ENCODE assay signal across 9 cellular contexts in genomic region chr2:23524261-23524706, GRCh38.
DNase-seq lines count a peak whose midpoint lies in the region; ATAC-seq, FAIRE-seq and TF ChIP-seq lines count a peak whose summit lies in the region.
"Had no signal": no experiment of that assay in that cellular context is flagged by ENCODE, and none has a peak within 500 bp of the region (broad histone marks: within the 10 kb centered on the region; RNA-seq: fewer than 3 reads in every experiment).

No MANE protein-coding gene starts in this region.

- H4K20me1 ChIP-seq in H1 (replicated peaks in 1 of 2; ENCODE audit: control insufficient read depth in 1 of 2, insufficient read depth in 2 of 2, low read length in 2 of 2), result no peaks in the 10 kb centered on the region

- no peak overlapping the region for H2BK20ac ChIP-seq in H1 (ENCODE audit: low read length)

- TF ChIP-seq CTCF in H1 (IDR thresholded peaks at IDR 0.05; ENCODE audit: control extremely low read depth in 1 of 3, insufficient read depth in 1 of 3, low read depth in 1 of 3, low read length in 3 of 3), result no peak

- no peak for TF ChIP-seq RAD21 in H1 (IDR thresholded peaks at IDR 0.05 in 1 of 2, conservative IDR thresholded peaks at IDR 0.05 in 1 of 2; ENCODE audit: low read depth in 2 of 2, low read length in 2 of 2)

- H3K4me2 ChIP-seq in H1 (ENCODE audit: insufficient read depth in 1 of 2, low read depth in 2 of 2, low read length in 2 of 2), result no peak overlapping the region

- no peaks in the 10 kb centered on the region for H3K79me2 ChIP-seq in ACC112 (ENCODE audit: control insufficient read depth, insufficient read depth, low read length, unreplicated experiment)
- no peaks in the 10 kb centered on the region for H3K79me2 ChIP-seq in H1 (ENCODE audit: control insufficient read depth in 1 of 2, insufficient read depth in 2 of 2, low read length in 2 of 2)

- H3K4me1 ChIP-seq in ACC112 (ENCODE audit: control insufficient read depth, insufficient read depth, low read length, unreplicated experiment), result peaks cover 25% of the 10 kb centered on the region
- peaks cover 3 to 12% (median 5%) of the 10 kb centered on the region in 4 experiments; a peak in 5 of 7 replicates for H3K4me1 ChIP-seq in H1 (replicated peaks in 1 of 4; ENCODE audit: control insufficient read depth in 3 of 4, insufficient read depth in 4 of 4, low read length in 3 of 4)
- peaks cover 36% of the 10 kb centered on the region for H3K4me1 ChIP-seq in muscle layer of colon (ENCODE audit: insufficient read depth, low read length)

- no peaks in the 10 kb centered on the region for H3K23me2 ChIP-seq in H1 (ENCODE audit: low read depth, low read length)

- peak overlapping the region; percentile 48 for H2AFZ ChIP-seq in ACC112 (ENCODE audit: low read length, unreplicated experiment)
- no peak overlapping the region for H2AFZ ChIP-seq in H1 (ENCODE audit: low read length)

- no peak overlapping the region for H2AK5ac ChIP-seq in H1 (ENCODE audit: low read depth, low read length)

- DNase-seq in NCI-H226 (peak; percentile 77), H1 (ENCODE audit: low read depth in 1 of 2, low spot score in 2 of 2) (no peak), NCI-H82 (lab: John Stamatoyannopoulos, UW) (no peak)
- no peak for DNase-seq in activated naive CD4-positive, alpha-beta T cell treated with Interleukin-2 at 50 U/mL for 16 hours

- H3K56ac ChIP-seq in H1 (replicated peaks; ENCODE audit: insufficient read length, low read depth, low read length), result no peak overlapping the region

- no peak overlapping the region for H2BK5ac ChIP-seq in H1 (ENCODE audit: low read depth, low read length)

- peak overlapping the region; percentile 22; the same call in 1 of the 2 replicates for H3K4me3 ChIP-seq in ACC112 (ENCODE audit: low read depth, low read length)
- no peak overlapping the region for H3K4me3 ChIP-seq in H1 (ENCODE audit: extremely low read depth in 1 of 4, insufficient read depth in 2 of 4, low read depth in 3 of 4, low read length in 4 of 4)
- no peak overlapping the region for H3K4me3 ChIP-seq in muscle layer of colon (ENCODE audit: low read depth in 1 of 2, low read length in 2 of 2)

- H3K23ac ChIP-seq in H1 (ENCODE audit: insufficient read length), result no peak overlapping the region

- 90% methylated on average over 19 of the region's 19 CpGs; no CpG with 5 or more reads in 1 of the 2 experiments for WGBS in H1 (ENCODE audit: extremely low coverage in 1 of 2, insufficient coverage in 1 of 2, insufficient read length in 1 of 2, insufficient replicate concordance in 2 of 2, low coverage in 1 of 2, low lambda C conversion rate in 2 of 2, missing lambda C conversion rate in 1 of 2), 2 experiments

- H3K36me3 ChIP-seq in ACC112 (ENCODE audit: insufficient read depth, low read length) (no peaks in the 10 kb centered on the region), H1 (ENCODE audit: control insufficient read depth in 2 of 4, insufficient read depth in 4 of 4, low read length in 3 of 4) (no peaks in the 10 kb centered on the region), muscle layer of colon (ENCODE audit: insufficient read depth, low read length) (no peaks in the 10 kb centered on the region)

- POLR2A ChIA-PET in H1 (lab: Charles Lee; ENCODE audit: partially characterized antibody), result no interaction called here

- no peak overlapping the region for H4K5ac ChIP-seq in H1 (ENCODE audit: insufficient read length, low read depth, low read length)

- H3K9ac ChIP-seq in H1 (replicated peaks in 1 of 4; ENCODE audit: extremely low read depth in 1 of 4, low read depth in 3 of 4, low read length in 3 of 4), result no peak overlapping the region
- H3K9ac ChIP-seq in muscle layer of colon (ENCODE audit: low read length), result peak overlapping the region; percentile 56

- peak overlapping the region; percentile 17; the same call in 1 of the 2 replicates for H2BK12ac ChIP-seq in H1 (ENCODE audit: low read depth, low read length)

- no peak overlapping the region for H3K4ac ChIP-seq in H1 (replicated peaks; ENCODE audit: insufficient read length, low read depth, low read length)

- H3K9me3 ChIP-seq in H1 (ENCODE audit: insufficient read depth in 2 of 2, low read depth in 1 of 2, low read length in 1 of 2), result no peaks in the 10 kb centered on the region
- H3K9me3 ChIP-seq in muscle layer of colon (ENCODE audit: low read length), result no peaks in the 10 kb centered on the region

- peak overlapping the region; percentile 53 for H3K27ac ChIP-seq in ACC112 (ENCODE audit: low read depth, low read length)
- H3K27ac ChIP-seq in H1 (ENCODE audit: low read depth, low read length), result no peak overlapping the region
- H3K27ac ChIP-seq in muscle layer of colon (ENCODE audit: low read depth, low read length), result peak overlapping the region; percentile 93

- ATAC-seq in HG02759 (IDR thresholded peaks at IDR 0.05; ENCODE audit: unreplicated experiment), result no peak
- no peak for ATAC-seq in HG03460 (IDR thresholded peaks at IDR 0.05; ENCODE audit: unreplicated experiment)

- H3K14ac ChIP-seq in H1 (ENCODE audit: insufficient read length), result no peak overlapping the region

- no peak for TF ChIP-seq EP300 in H1 (IDR thresholded peaks at IDR 0.05; ENCODE audit: borderline replicate concordance in 1 of 2, low read depth in 2 of 2, low read length in 2 of 2)

- H2BK120ac ChIP-seq in H1 (replicated peaks; ENCODE audit: low read depth, low read length), result no peak overlapping the region

- no peaks in the 10 kb centered on the region for H3K79me1 ChIP-seq in H1 (ENCODE audit: low read depth, low read length)

- TF ChIP-seq POLR2A in H1 (IDR thresholded peaks at IDR 0.05; ENCODE audit: control extremely low read depth in 1 of 2, low read depth in 2 of 2, low read length in 2 of 2), result no peak

- H4K8ac ChIP-seq in H1 (ENCODE audit: extremely low read depth, insufficient read depth, low read length), result 0 out of 2 replicates have a peak overlapping the region, but pooled peaks have one; percentile 6

- H4K91ac ChIP-seq in H1 (replicated peaks; ENCODE audit: insufficient read length, low read length), result peak overlapping the region; percentile 49

- CTCF ChIA-PET in H1 (lab: Charles Lee; ENCODE audit: partially characterized antibody), result interaction anchor here (1.0 to 1.6 kb wide), 3 partner anchors 14 to 120 kb away, joined by 3 read pairs; no protein-coding TSS in a partner anchor

- FAIRE-seq in H1 (lab: Jason Lieb, UNC), result no peak
- FAIRE-seq: islet of Langerhans had no signal

- H2BK15ac ChIP-seq in H1 (ENCODE audit: low read length), result no peak overlapping the region

- H3K27me3 ChIP-seq in ACC112 (ENCODE audit: insufficient read depth, low read length), result no peaks in the 10 kb centered on the region
- no peaks in the 10 kb centered on the region; a peak in 1 of 7 replicates for H3K27me3 ChIP-seq in H1 (replicated peaks in 1 of 4; ENCODE audit: control insufficient read depth in 3 of 4, extremely low read depth in 1 of 4, insufficient read depth in 3 of 4, low read length in 3 of 4)
- H3K27me3 ChIP-seq in muscle layer of colon (ENCODE audit: control insufficient read depth in 1 of 2, insufficient read depth in 2 of 2, low read length in 2 of 2), result no peaks in the 10 kb centered on the region

- peak overlapping the region; percentile 38; the same call in 1 of the 2 replicates for H3K18ac ChIP-seq in H1 (ENCODE audit: extremely low read depth, low read length)

TF ChIP-seq in H1, 55 proteins besides CTCF, POLR2A, EP300 and RAD21:
- TF ChIP-seq KDM1A (IDR thresholded peaks at IDR 0.05; ENCODE audit: borderline replicate concordance, low read length) (no peak), HDAC2 (IDR thresholded peaks at IDR 0.05; ENCODE audit: borderline replicate concordance in 1 of 2, low read depth in 2 of 2, low read length in 2 of 2) (no peak), TAF7 (optimal IDR thresholded peaks at IDR 0.05; ENCODE audit: borderline replicate concordance, low read depth, low read length) (no peak), SP2 (IDR thresholded peaks at IDR 0.05; ENCODE audit: low read length) (no peak), POLR2AphosphoS5 (IDR thresholded peaks at IDR 0.05; ENCODE audit: low read depth, low read length) (no peak), SIX5 (IDR thresholded peaks at IDR 0.05; ENCODE audit: low read depth, low read length) (no peak), MAFK (IDR thresholded peaks at IDR 0.05; ENCODE audit: low read depth, low read length) (no peak), ATF2 (IDR thresholded peaks at IDR 0.05; ENCODE audit: low read length) (no peak)
TF ChIP-seq in H1: peak in this region for 0.
